26 cellular contexts compared by ENCODE assay signal in genomic region chr2:21010813-21011439, GRCh38. TPM values are rescaled to one million over a fixed set of nuclear protein-coding genes. Genes with fewer than 3 reads are reported as not detected.
"Had no signal": no experiment of that assay in that cellular context is flagged by ENCODE, and none has a peak within 500 bp of the region (broad histone marks: within the 10 kb centered on the region; RNA-seq: fewer than 3 reads in every experiment).

No MANE protein-coding gene starts in this region.

- H3K4me2 ChIP-seq: hepatocyte had no signal

- DNase-seq: heart right ventricle; kidney glomerular epithelial cell; left cardiac atrium; left lung; lower lobe of right lung; mammary epithelial cell; mesenchymal stem cell; naive thymus-derived CD8-positive, alpha-beta T cell; nucleus accumbens; pancreas; posterior cingulate gyrus; stimulated activated CD4-positive, alpha-beta T cell treated with anti-CD3 and anti-CD28 coated beads, Interleukin-12 subunit alpha, Interleukin-12 subunit beta, amount 100 ng/mL, for 4 hours; stimulated activated CD4-positive, alpha-beta T cell treated with anti-CD3 and anti-CD28 coated beads, Interleukin-15, amount 100 ng/mL, for 24 hours; stimulated activated CD4-positive, alpha-beta T cell treated with anti-CD3 and anti-CD28 coated beads, Interleukin-4, amount 100 ng/mL, for 24 hours; stimulated activated naive CD4-positive, alpha-beta T cell; tibial artery; trophoblast cell; upper lobe of right lung had no signal

- H3K36me3 ChIP-seq: left lung, lower lobe of right lung, pancreas, prostate gland, suprapubic skin, upper lobe of right lung had no signal

- H2AFZ ChIP-seq: hepatocyte had no signal

- FAIRE-seq: keratinocyte, pancreas had no signal

- H3K27ac ChIP-seq: heart right ventricle, hepatocyte, left lung, lower lobe of right lung, pancreas, prostate gland, skin epidermis, suprapubic skin, thoracic aorta, tibial artery, upper lobe of right lung had no signal

- H3K79me2 ChIP-seq: hepatocyte had no signal

- ATAC-seq: left lung; lower lobe of right lung; naive thymus-derived CD8-positive, alpha-beta T cell; pancreas; sciatic nerve; stimulated activated effector memory CD8-positive, alpha-beta T cell treated with anti-CD3 and anti-CD28 coated beads, Interleukin-12 subunit alpha, Interleukin-12 subunit beta, amount 100 ng/mL, for 72 hours; upper lobe of right lung had no signal

- H3K27me3 ChIP-seq: hepatocyte, left lung, pancreas, suprapubic skin, tibial artery, upper lobe of right lung had no signal

- H3K4me1 ChIP-seq: left lung, lower lobe of right lung, pancreas, prostate gland, suprapubic skin, tibial artery, upper lobe of right lung had no signal

- H3K9me3 ChIP-seq: heart right ventricle, left lung, lower lobe of right lung, pancreas, prostate gland, suprapubic skin, thoracic aorta, upper lobe of right lung had no signal

- H3K4me3 ChIP-seq: heart right ventricle, hepatocyte, left lung, lower lobe of right lung, pancreas, prostate gland, skin epidermis, suprapubic skin, thoracic aorta, tibial artery, upper lobe of right lung had no signal

RNA-seq across cellular contexts. Expression of gene APOB, which starts 32.9 kb away (rescaled TPM):
- total RNA-seq: mammary epithelial cell; naive thymus-derived CD8-positive, alpha-beta T cell had no signal
